Comparison of ENCODE assay signal across 1 cellular context in the genomic region with DNA sequence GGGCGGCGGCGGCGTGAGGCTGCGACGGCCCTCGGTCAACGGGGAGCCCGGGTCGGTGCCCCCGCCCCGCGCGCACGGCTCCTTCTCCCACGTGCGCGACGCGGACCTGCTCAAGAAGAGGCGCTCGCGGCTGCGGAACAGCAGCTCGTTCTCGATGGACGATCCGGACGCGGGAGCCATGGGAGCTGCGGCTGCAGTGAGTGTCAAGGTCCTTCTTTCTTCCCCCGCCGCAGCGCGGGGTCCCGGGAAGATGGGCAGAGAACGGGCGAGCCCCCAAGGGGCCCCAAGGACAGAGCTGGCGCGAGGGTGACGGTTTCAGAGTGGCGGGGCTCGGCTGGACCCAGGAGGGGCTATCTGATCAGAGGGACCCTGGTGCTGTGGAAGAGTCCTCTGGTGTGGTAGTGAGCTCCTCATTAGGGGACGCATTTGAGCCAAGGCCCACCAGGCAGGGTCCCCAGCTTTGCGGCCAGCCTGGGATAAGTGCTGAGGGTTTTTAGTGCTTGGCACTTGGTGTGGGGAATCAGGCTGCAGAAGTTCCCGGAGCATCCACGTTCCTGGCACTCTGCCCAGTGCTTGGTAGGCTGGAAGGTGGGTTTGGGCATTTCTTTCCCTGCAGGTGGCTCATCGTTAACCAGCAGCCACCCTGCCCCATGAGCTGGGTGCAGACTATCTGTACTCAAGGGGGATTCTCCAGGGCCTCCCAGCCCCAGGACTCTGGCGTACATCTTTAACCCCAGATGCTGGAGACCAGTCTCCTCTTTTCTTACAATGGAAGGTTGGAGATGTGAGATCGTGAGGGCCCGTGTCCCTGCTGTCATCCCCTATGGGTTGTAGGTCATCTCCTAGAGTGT.
TF ChIP-seq lines count a peak whose summit lies in the region.

No MANE protein-coding gene starts in this region.

TF ChIP-seq in SK-N-SH treated with all-trans-retinoic acid at 6 μM for 48 hours, 23 proteins besides CTCF, POLR2A, EP300 and RAD21 (continued from another document):
- TF ChIP-seq, protein P1, sequence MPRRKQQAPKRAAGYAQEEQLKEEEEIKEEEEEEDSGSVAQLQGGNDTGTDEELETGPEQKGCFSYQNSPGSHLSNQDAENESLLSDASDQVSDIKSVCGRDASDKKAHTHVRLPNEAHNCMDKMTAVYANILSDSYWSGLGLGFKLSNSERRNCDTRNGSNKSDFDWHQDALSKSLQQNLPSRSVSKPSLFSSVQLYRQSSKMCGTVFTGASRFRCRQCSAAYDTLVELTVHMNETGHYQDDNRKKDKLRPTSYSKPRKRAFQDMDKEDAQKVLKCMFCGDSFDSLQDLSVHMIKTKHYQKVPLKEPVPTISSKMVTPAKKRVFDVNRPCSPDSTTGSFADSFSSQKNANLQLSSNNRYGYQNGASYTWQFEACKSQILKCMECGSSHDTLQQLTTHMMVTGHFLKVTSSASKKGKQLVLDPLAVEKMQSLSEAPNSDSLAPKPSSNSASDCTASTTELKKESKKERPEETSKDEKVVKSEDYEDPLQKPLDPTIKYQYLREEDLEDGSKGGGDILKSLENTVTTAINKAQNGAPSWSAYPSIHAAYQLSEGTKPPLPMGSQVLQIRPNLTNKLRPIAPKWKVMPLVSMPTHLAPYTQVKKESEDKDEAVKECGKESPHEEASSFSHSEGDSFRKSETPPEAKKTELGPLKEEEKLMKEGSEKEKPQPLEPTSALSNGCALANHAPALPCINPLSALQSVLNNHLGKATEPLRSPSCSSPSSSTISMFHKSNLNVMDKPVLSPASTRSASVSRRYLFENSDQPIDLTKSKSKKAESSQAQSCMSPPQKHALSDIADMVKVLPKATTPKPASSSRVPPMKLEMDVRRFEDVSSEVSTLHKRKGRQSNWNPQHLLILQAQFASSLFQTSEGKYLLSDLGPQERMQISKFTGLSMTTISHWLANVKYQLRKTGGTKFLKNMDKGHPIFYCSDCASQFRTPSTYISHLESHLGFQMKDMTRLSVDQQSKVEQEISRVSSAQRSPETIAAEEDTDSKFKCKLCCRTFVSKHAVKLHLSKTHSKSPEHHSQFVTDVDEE (CRISPR knock-in tag; IDR thresholded peaks at IDR 0.05) = no peak
- no peak for TF ChIP-seq ZFP30 (CRISPR knock-in tag; IDR thresholded peaks at IDR 0.05)
- TF ChIP-seq, protein P2, sequence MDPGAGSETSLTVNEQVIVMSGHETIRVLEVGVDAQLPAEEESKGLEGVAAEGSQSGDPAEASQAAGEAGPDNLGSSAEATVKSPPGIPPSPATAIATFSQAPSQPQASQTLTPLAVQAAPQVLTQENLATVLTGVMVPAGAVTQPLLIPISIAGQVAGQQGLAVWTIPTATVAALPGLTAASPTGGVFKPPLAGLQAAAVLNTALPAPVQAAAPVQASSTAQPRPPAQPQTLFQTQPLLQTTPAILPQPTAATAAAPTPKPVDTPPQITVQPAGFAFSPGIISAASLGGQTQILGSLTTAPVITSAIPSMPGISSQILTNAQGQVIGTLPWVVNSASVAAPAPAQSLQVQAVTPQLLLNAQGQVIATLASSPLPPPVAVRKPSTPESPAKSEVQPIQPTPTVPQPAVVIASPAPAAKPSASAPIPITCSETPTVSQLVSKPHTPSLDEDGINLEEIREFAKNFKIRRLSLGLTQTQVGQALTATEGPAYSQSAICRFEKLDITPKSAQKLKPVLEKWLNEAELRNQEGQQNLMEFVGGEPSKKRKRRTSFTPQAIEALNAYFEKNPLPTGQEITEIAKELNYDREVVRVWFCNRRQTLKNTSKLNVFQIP (CRISPR knock-in tag; IDR thresholded peaks at IDR 0.05; ENCODE audit: borderline replicate concordance, low read depth) = no peak
- TF ChIP-seq TOX (CRISPR knock-in tag; IDR thresholded peaks at IDR 0.05; ENCODE audit: borderline replicate concordance) = no peak
- no peak for TF ChIP-seq GLIS3 (CRISPR knock-in tag; IDR thresholded peaks at IDR 0.05)
- TF ChIP-seq ZC3H10 (CRISPR knock-in tag; IDR thresholded peaks at IDR 0.05) = no peak
- TF ChIP-seq CSDC2 (CRISPR knock-in tag; IDR thresholded peaks at IDR 0.05) = no peak
- no peak for TF ChIP-seq OSR1 (CRISPR knock-in tag; IDR thresholded peaks at IDR 0.05)
- no peak for TF ChIP-seq ZNF8 (CRISPR knock-in tag; IDR thresholded peaks at IDR 0.05)
- TF ChIP-seq, protein P3, sequence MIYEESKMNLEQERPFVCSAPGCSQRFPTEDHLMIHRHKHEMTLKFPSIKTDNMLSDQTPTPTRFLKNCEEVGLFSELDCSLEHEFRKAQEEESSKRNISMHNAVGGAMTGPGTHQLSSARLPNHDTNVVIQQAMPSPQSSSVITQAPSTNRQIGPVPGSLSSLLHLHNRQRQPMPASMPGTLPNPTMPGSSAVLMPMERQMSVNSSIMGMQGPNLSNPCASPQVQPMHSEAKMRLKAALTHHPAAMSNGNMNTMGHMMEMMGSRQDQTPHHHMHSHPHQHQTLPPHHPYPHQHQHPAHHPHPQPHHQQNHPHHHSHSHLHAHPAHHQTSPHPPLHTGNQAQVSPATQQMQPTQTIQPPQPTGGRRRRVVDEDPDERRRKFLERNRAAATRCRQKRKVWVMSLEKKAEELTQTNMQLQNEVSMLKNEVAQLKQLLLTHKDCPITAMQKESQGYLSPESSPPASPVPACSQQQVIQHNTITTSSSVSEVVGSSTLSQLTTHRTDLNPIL (CRISPR knock-in tag; IDR thresholded peaks at IDR 0.05; ENCODE audit: low read depth) = no peak
- TF ChIP-seq TCF4 (CRISPR knock-in tag; IDR thresholded peaks at IDR 0.05; ENCODE audit: borderline replicate concordance) = no peak
- no peak for TF ChIP-seq RARB (CRISPR knock-in tag; IDR thresholded peaks at IDR 0.05)
